ENCODE assay signal across 8 cellular contexts in the genomic region with DNA sequence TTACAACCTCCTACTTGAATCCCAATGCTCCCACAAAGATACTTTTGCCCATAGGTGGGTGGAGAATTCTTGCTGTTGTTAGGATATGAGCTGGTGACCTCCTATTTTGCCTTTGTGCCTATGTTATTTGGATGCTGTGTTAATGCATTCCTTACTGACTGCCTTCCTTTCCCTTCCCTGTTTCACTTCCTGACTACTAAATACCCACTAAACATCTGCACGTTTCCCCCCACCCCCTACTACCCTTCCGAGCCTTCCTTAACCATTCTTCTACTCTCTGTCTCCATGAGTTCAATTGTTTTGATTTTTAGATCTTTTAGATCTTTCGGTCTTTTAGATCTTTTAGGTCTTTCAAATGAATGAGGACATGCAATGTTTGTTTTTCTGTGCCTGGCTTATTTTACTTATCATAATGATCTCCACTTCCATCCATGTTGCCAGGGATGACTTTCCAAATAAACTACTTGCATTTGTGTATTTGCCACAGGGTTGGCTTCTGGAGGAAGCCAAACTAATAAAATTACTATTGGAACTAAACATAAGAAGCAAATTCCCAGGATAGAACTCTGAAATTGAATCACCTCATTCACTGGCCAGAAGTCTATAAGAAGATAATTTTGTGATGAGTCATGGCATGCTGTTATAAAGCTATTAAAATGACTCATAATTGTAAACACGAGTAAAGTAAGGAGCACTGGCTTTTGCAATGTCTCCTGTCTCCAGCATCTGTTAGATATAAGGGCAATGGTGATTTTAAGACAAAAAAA.
A peak's percentile ranks its signal among the peaks of the same experiment; 100 is the strongest.
DNase-seq lines count a peak whose midpoint lies in the region; ATAC-seq and TF ChIP-seq lines count a peak whose summit lies in the region.

No MANE protein-coding gene starts in this region.

- no peak for ATAC-seq in GM21576 (IDR thresholded peaks at IDR 0.05; ENCODE audit: unreplicated experiment)

- 50 to 66% methylated on average over 1 to 3 of the region's 4 CpGs for WGBS in mesodermal cell (ENCODE audit: insufficient coverage in 2 of 2), 2 experiments

- H3K4me3 ChIP-seq in brain microvascular endothelial cell (ENCODE audit: low read depth, low read length): peak overlapping the region; percentile 2
- H3K4me3 ChIP-seq in mesodermal cell (ENCODE audit: extremely low read depth, insufficient read depth, low read length, poor library complexity, severe bottlenecking): no peak overlapping the region

- H3K27ac ChIP-seq in brain microvascular endothelial cell (peak overlapping the region; percentile 75), mesodermal cell (ENCODE audit: low read depth, low read length, severe bottlenecking) (peak overlapping the region; percentile 94), substantia nigra (ENCODE audit: low read depth, low read length, poor library complexity, severe bottlenecking) (no peak overlapping the region)

- peaks cover 10% of the 10 kb centered on the region for H3K4me1 ChIP-seq in mesodermal cell (ENCODE audit: control insufficient read depth, insufficient read depth, low read length, poor library complexity, severe bottlenecking)

- TF ChIP-seq CTCF in brain microvascular endothelial cell (IDR thresholded peaks at IDR 0.05; ENCODE audit: low read depth, low read length, missing control alignments): no peak

- H3K9me3 ChIP-seq in mesodermal cell (ENCODE audit: control insufficient read depth, low read length): no peaks in the 10 kb centered on the region

- H3K27me3 ChIP-seq in brain microvascular endothelial cell (replicated peaks): no peaks in the 10 kb centered on the region

- in situ Hi-C loops in brain microvascular endothelial cell (cut with HindIII; ENCODE audit: low pct_ligation_motif_present, low sequenced_read_pairs) (no loop called here), KBM-7 (cut with MboI; ENCODE audit: low pct_unique_long_range_greater_than_20kb, low sequenced_read_pairs) (no loop called here)

- DNase-seq in DMS 273 treated with DMSO at 0.1 percent for 48 hours (lab: John Stamatoyannopoulos, UW) (peak; percentile 64), NCI-H2171 (lab: John Stamatoyannopoulos, UW) (peak; percentile 31), brain microvascular endothelial cell (peak; percentile 60), KBM-7 (no peak), substantia nigra (lab: John Stamatoyannopoulos, UW) (no peak)
- no peak for DNase-seq in activated CD8-positive, alpha-beta memory T cell treated with anti-CD3 and anti-CD28 coated beads for 24 hours

- H3K36me3 ChIP-seq in brain microvascular endothelial cell (replicated peaks) (no peaks in the 10 kb centered on the region), mesodermal cell (ENCODE audit: control insufficient read depth, insufficient read depth, low read length) (no peaks in the 10 kb centered on the region)

Comparison
In these comparisons a context has a peak if more than half of its experiments do, and no peak if none do; other contexts are left out.
1. DNase-seq: peak in DMS 273 treated with DMSO at 0.1 percent for 48 hours (single experiment), NCI-H2171 (single experiment) and brain microvascular endothelial cell (single experiment); none in KBM-7 (single experiment), activated CD8-positive, alpha-beta memory T cell treated with anti-CD3 and anti-CD28 coated beads for 24 hours (single experiment) and substantia nigra (0 of 49).